Comparison of ENCODE assay signal across 33 cellular contexts in the genomic region with DNA sequence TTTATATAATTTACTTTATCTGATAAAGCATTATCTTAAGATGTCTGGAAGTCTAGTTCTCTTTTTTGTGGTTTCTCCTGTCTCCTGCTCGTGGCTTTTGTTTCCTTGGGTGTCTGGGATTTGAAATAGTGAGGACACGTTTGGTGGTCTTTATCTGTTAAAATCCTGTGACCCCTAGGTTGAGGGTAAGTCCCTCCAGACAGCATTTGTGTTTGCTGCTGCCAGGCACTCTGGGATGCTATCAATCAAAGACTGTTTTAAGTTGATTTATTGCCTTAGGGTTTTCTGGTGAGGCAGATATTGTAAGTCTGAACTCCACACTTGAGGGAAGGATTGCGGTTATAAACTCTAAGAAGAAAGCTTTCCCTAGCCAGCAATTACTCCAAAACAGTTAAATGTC.
"Had no signal": no experiment of that assay in that cellular context is flagged by ENCODE, and none has a peak within 500 bp of the region (broad histone marks: within the 10 kb centered on the region; RNA-seq: fewer than 3 reads in every experiment).

No MANE protein-coding gene starts in this region.

- H3K36me3 Mint-ChIP-seq: activated naive CD8-positive, alpha-beta T cell treated with anti-CD3 and anti-CD28 coated beads for 36 hours; immature natural killer cell; naive thymus-derived CD4-positive, alpha-beta T cell; stimulated activated memory B cell treated with anti-CD40 and anti-IgM and Interleukin-4, amounts not matched to agents 10 μg/mL and 1 μg/mL and 100 μg/mL, for 72 hours had no signal

- ATAC-seq: activated T-cell treated with anti-CD3 and anti-CD28 coated beads, Interleukin-2, amount 50 U/mL, for 72 hours; esophagus mucosa; left lobe of liver; naive thymus-derived CD4-positive, alpha-beta T cell; psoas muscle; stimulated activated memory B cell treated with anti-CD40 and anti-IgM and Interleukin-4, amounts not matched to agents 10 μg/mL and 1 μg/mL and 100 μg/mL, for 72 hours; upper lobe of right lung had no signal

- H3K4me3 ChIP-seq: adrenal gland, ascending aorta, breast epithelium, psoas muscle, sigmoid colon, stomach, thyroid gland, upper lobe of right lung had no signal

- H3K36me3 ChIP-seq: adrenal gland, ascending aorta, breast epithelium, sigmoid colon, stomach, thyroid gland, upper lobe of right lung had no signal

- H3K4me1 Mint-ChIP-seq: activated naive CD8-positive, alpha-beta T cell treated with anti-CD3 and anti-CD28 coated beads for 36 hours; immature natural killer cell; stimulated activated memory B cell treated with anti-CD40 and anti-IgM and Interleukin-4, amounts not matched to agents 10 μg/mL and 1 μg/mL and 100 μg/mL, for 72 hours had no signal

- H3K4me1 ChIP-seq: ascending aorta, breast epithelium, stomach, thyroid gland had no signal

- H3K9me3 ChIP-seq: adrenal gland, ascending aorta, breast epithelium, psoas muscle, sigmoid colon, stomach, thyroid gland, upper lobe of right lung had no signal

- H3K27ac ChIP-seq: adrenal gland, ascending aorta, breast epithelium, parathyroid adenoma, psoas muscle, sigmoid colon, stomach, thyroid gland, upper lobe of right lung, VCaP had no signal

- H2AFZ ChIP-seq: parathyroid adenoma had no signal

- H3K27me3 ChIP-seq: adrenal gland, ascending aorta, breast epithelium, sigmoid colon, stomach, thyroid gland, upper lobe of right lung had no signal

- H3K79me2 ChIP-seq: parathyroid adenoma had no signal

- H3K9ac ChIP-seq: parathyroid adenoma had no signal

- H3K27me3 Mint-ChIP-seq: activated naive CD8-positive, alpha-beta T cell treated with anti-CD3 and anti-CD28 coated beads for 36 hours; stimulated activated memory B cell treated with anti-CD40 and anti-IgM and Interleukin-4, amounts not matched to agents 10 μg/mL and 1 μg/mL and 100 μg/mL, for 72 hours had no signal

- H3K27ac Mint-ChIP-seq: activated naive CD8-positive, alpha-beta T cell treated with anti-CD3 and anti-CD28 coated beads for 36 hours; activated T-cell treated with anti-CD3 and anti-CD28 coated beads, Interleukin-2, amount 50 U/mL, for 72 hours; immature natural killer cell; naive thymus-derived CD4-positive, alpha-beta T cell; stimulated activated memory B cell treated with anti-CD40 and anti-IgM and Interleukin-4, amounts not matched to agents 10 μg/mL and 1 μg/mL and 100 μg/mL, for 72 hours had no signal

- H3K4me3 Mint-ChIP-seq: activated naive CD8-positive, alpha-beta T cell treated with anti-CD3 and anti-CD28 coated beads for 36 hours; activated T-cell treated with anti-CD3 and anti-CD28 coated beads, Interleukin-2, amount 50 U/mL, for 72 hours; immature natural killer cell; naive thymus-derived CD4-positive, alpha-beta T cell; neural crest cell; stimulated activated memory B cell treated with anti-CD40 and anti-IgM and Interleukin-4, amounts not matched to agents 10 μg/mL and 1 μg/mL and 100 μg/mL, for 72 hours had no signal

- DNase-seq: activated CD4-positive, alpha-beta T cell treated with anti-CD3 and anti-CD28 coated beads for 4 hours; activated CD4-positive, alpha-beta T cell treated with anti-CD3 and anti-CD28 coated beads, Interleukin-2, amount 50 U/mL, for 4 hours; activated naive CD4-positive, alpha-beta T cell; activated naive CD8-positive, alpha-beta T cell treated with anti-CD3 and anti-CD28 coated beads for 36 hours; activated T-cell treated with anti-CD3 and anti-CD28 coated beads for 4 hours; activated T-cell treated with anti-CD3 and anti-CD28 coated beads, Interleukin-2, amount 50 U/mL, for 72 hours; adrenal gland; central memory CD4-positive, alpha-beta T cell; foreskin fibroblast; head of caudate nucleus; hypothalamus; immature natural killer cell; kidney glomerular epithelial cell; naive thymus-derived CD4-positive, alpha-beta T cell; occipital lobe; psoas muscle; sigmoid colon; small intestine; stimulated activated CD4-positive, alpha-beta T cell treated with anti-CD3 and anti-CD28 coated beads, Interleukin-1b, Interleukin-23, amount 100 ng/mL, for 48 hours; stimulated activated CD4-positive, alpha-beta T cell treated with anti-CD3 and anti-CD28 coated beads, Interleukin-4, amount 100 ng/mL, for 4 hours; stimulated activated CD8-positive, alpha-beta memory T cell treated with anti-CD3 and anti-CD28 coated beads, Interleukin-4, amount 100 ng/mL, for 48 hours; stomach; T-helper 9 cell; thyroid gland; upper lobe of right lung had no signal
